ENCODE assay signal across 8 cellular contexts in the genomic region with DNA sequence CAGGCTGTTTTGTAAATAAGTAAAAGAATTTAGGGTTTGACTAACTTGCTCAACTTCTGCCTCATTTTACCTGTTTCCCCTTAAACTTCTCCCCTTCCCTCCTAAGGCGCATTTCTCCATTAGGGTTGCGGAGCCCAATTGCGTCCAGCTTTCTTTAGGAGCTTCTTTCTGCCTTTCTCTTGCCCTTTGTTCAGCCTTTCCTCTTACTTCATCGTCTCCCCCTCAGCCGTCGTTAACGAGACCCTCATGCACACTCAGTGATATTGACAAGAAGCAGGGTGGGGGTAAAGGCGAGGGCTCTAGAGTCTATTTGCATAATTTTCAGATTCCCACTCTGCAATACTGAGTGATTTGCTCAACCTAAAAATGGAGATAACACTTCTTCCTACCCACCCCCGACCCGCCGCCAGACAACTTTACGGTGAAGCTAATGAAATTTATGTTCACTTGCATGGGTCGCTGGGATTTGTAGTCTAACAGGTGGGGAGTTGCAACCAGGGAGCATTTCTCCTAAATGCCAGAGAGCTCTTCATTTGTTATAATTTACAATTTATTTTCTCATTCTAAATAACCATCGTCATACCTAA. TPM values are rescaled to one million over a fixed set of nuclear protein-coding genes. Genes with fewer than 3 reads are reported as not detected.
A peak's percentile ranks its signal among the peaks of the same experiment; 100 is the strongest.
DNase-seq lines count a peak whose midpoint lies in the region; ATAC-seq and TF ChIP-seq lines count a peak whose summit lies in the region.

No MANE protein-coding gene starts in this region.

- peak overlapping the region; percentile 81 for H3K9ac ChIP-seq in OCI-LY3 (ENCODE audit: low read length)

- H3K27ac Mint-ChIP-seq in activated naive CD4-positive, alpha-beta T cell treated with anti-CD3 and anti-CD28 coated beads, Interleukin-2, amount 50 U/mL, for 72 hours: peak overlapping the region; percentile 91 to 99

- H3K4me3 ChIP-seq in OCI-LY3 (ENCODE audit: low read length) (peak overlapping the region; percentile 89), iPS-18c (ENCODE audit: insufficient read depth, low read depth, low read length) (peak overlapping the region; percentile 69)

- peak overlapping the region; percentile 100 for H3K4me2 ChIP-seq in OCI-LY3 (ENCODE audit: low read length)

- DNase-seq in DMS 273 (lab: John Stamatoyannopoulos, UW; ENCODE audit: unreplicated experiment): peak; percentile 18
- no peak for DNase-seq in DMS 273 treated with DMSO at 0.1 percent for 48 hours (lab: John Stamatoyannopoulos, UW)
- DNase-seq in activated naive CD4-positive, alpha-beta T cell treated with anti-CD3 and anti-CD28 coated beads, Interleukin-2, amount 50 U/mL, for 72 hours (ENCODE audit: low spot score in 2 of 2): peak in 1 of 2 donors; percentile 11
- peak; percentile 13 to 18 for DNase-seq in stimulated activated CD4-positive, alpha-beta T cell treated with anti-CD3 and anti-CD28 coated beads, Interleukin-1b, Interleukin-23, amount 100 ng/mL, for 4 hours (ENCODE audit: low read depth in 2 of 2)
- no peak for DNase-seq in inferior parietal cortex (ENCODE audit: extremely low spot score)

- no peaks in the 10 kb centered on the region for H3K79me2 ChIP-seq in OCI-LY3 (ENCODE audit: low read length)

- no peak for TF ChIP-seq CTCF in OCI-LY3 (IDR thresholded peaks at IDR 0.05; ENCODE audit: low read depth, low read length)

- peaks cover 4% of the 10 kb centered on the region for H3K4me1 ChIP-seq in OCI-LY3 (ENCODE audit: low read length)

- H3K36me3 ChIP-seq in OCI-LY3 (replicated peaks; ENCODE audit: low read depth, low read length): no peaks in the 10 kb centered on the region

- no peaks in the 10 kb centered on the region for H3K9me3 Mint-ChIP-seq in activated naive CD4-positive, alpha-beta T cell treated with anti-CD3 and anti-CD28 coated beads, Interleukin-2, amount 50 U/mL, for 72 hours

- H3K27ac ChIP-seq in OCI-LY3 (ENCODE audit: low read length): peak overlapping the region; percentile 86; the same call in 1 of the 2 replicates

- no peaks in the 10 kb centered on the region for H4K20me1 ChIP-seq in OCI-LY3 (ENCODE audit: insufficient read depth, low read length)

- H3K9me3 ChIP-seq in OCI-LY3 (ENCODE audit: insufficient read depth, low read length) (no peaks in the 10 kb centered on the region), iPS-18c (ENCODE audit: control insufficient read depth, insufficient read depth, low read length) (no peaks in the 10 kb centered on the region)

- peak overlapping the region; percentile 95 for H2AFZ ChIP-seq in OCI-LY3 (ENCODE audit: low read depth, low read length)

- H3K36me3 Mint-ChIP-seq in activated naive CD4-positive, alpha-beta T cell treated with anti-CD3 and anti-CD28 coated beads, Interleukin-2, amount 50 U/mL, for 72 hours: peaks cover 6% of the 10 kb centered on the region in 2 donors

- H3K27me3 ChIP-seq in OCI-LY3 (ENCODE audit: low read depth, low read length): peaks cover 8% of the 10 kb centered on the region; the same call in 1 of the 2 replicates

- ATAC-seq in activated naive CD4-positive, alpha-beta T cell treated with anti-CD3 and anti-CD28 coated beads, Interleukin-2, amount 50 U/mL, for 72 hours: no peak
- no peak for ATAC-seq in GM21381 (IDR thresholded peaks at IDR 0.05; ENCODE audit: unreplicated experiment)

RNA-seq across cellular contexts. Expression of a gene that starts 1.3 kb away (rescaled TPM):
- 1 to 10 TPM; 3.6 to 3.9 TPM for total RNA-seq in activated naive CD4-positive, alpha-beta T cell treated with anti-CD3 and anti-CD28 coated beads, Interleukin-2, amount 50 U/mL, for 72 hours

Comparison
In these comparisons a context has a peak if more than half of its experiments do, and no peak if none do; other contexts are left out.
1. DNase-seq: peak in DMS 273 (single experiment) and stimulated activated CD4-positive, alpha-beta T cell treated with anti-CD3 and anti-CD28 coated beads, Interleukin-1b, Interleukin-23, amount 100 ng/mL, for 4 hours (2 of 2); none in DMS 273 treated with DMSO at 0.1 percent for 48 hours (single experiment) and inferior parietal cortex (single experiment).